Comparison of ENCODE assay signal across 9 cellular contexts in genomic region chr2:84781942-84782716, GRCh38.
DNase-seq lines count a peak whose midpoint lies in the region; ATAC-seq, FAIRE-seq and TF ChIP-seq lines count a peak whose summit lies in the region.
"Had no signal": no experiment of that assay in that cellular context is flagged by ENCODE, and none has a peak within 500 bp of the region (broad histone marks: within the 10 kb centered on the region; RNA-seq: fewer than 3 reads in every experiment).

No MANE protein-coding gene starts in this region.

- TF ChIP-seq CTCF in DOHH2 (IDR thresholded peaks at IDR 0.05; ENCODE audit: low read depth, low read length, poor library complexity, severe bottlenecking), result no peak
- no peak for TF ChIP-seq CTCF in OCI-LY7 (conservative IDR thresholded peaks at IDR 0.05; ENCODE audit: low read length)
- TF ChIP-seq CTCF in gastroesophageal sphincter (IDR thresholded peaks at IDR 0.05), result no peak
- no peak for TF ChIP-seq CTCF in glutamatergic neuron (IDR thresholded peaks at IDR 0.05; ENCODE audit: partially characterized antibody, unreplicated experiment)

- H3K79me2 ChIP-seq in DOHH2 (ENCODE audit: control insufficient read depth, low read length) (no peaks in the 10 kb centered on the region), OCI-LY7 (ENCODE audit: insufficient read depth, low read depth, low read length) (no peaks in the 10 kb centered on the region)

- H3K27ac Mint-ChIP-seq in glutamatergic neuron (ENCODE audit: unreplicated experiment), result no peak overlapping the region

- no peaks in the 10 kb centered on the region for H4K20me1 ChIP-seq in DOHH2 (ENCODE audit: control insufficient read depth, insufficient read depth, low read depth, low read length)
- no peaks in the 10 kb centered on the region for H4K20me1 ChIP-seq in OCI-LY7 (ENCODE audit: insufficient read depth, low read length)

- H3K36me3 ChIP-seq in DOHH2 (ENCODE audit: control insufficient read depth, low read length) (no peaks in the 10 kb centered on the region), OCI-LY7 (ENCODE audit: insufficient read depth, low read length) (no peaks in the 10 kb centered on the region), gastroesophageal sphincter (no peaks in the 10 kb centered on the region)

- POLR2A ChIA-PET in OCI-LY7 (lab: Charles Lee), result interaction anchor here (0.6 to 1.3 kb wide), 6 partner anchors 11 to 76 kb away, joined by 3 to 4 read pairs (median 3); no protein-coding TSS in a partner anchor

- H3K4me3 ChIP-seq in DOHH2 (ENCODE audit: low read length) (0 out of 2 replicates have a peak overlapping the region, but pooled peaks have one; percentile 15), OCI-LY7 (ENCODE audit: low read depth, low read length, poor library complexity, severe bottlenecking) (no peak overlapping the region), gastroesophageal sphincter (no peak overlapping the region)
- H3K4me3 ChIP-seq: dorsolateral prefrontal cortex had no signal

- no peak overlapping the region for H3K4me3 Mint-ChIP-seq in glutamatergic neuron (ENCODE audit: unreplicated experiment)

- no TSS peak for BruUV-seq in OCI-LY7 (replicated peaks; lab: Mats Ljungman, UMichigan)

- H3K9me2 ChIP-seq in DOHH2 (replicated peaks; ENCODE audit: control insufficient read depth, low read length) (no peaks in the 10 kb centered on the region), OCI-LY7 (ENCODE audit: insufficient read depth, low read length) (no peaks in the 10 kb centered on the region)

- peaks cover 17% of the 10 kb centered on the region for H3K4me1 ChIP-seq in DOHH2 (ENCODE audit: control insufficient read depth, low read length)
- peaks cover 13% of the 10 kb centered on the region for H3K4me1 ChIP-seq in OCI-LY7 (ENCODE audit: insufficient read depth, low read length, poor library complexity, severe bottlenecking)
- no peaks in the 10 kb centered on the region for H3K4me1 ChIP-seq in gastroesophageal sphincter

- 88 to 94% methylated on average over 3 of the region's 3 CpGs for WGBS in gastroesophageal sphincter (ENCODE audit: low coverage in 1 of 2), 2 donors

- TF ChIP-seq EP300 in gastroesophageal sphincter (IDR thresholded peaks at IDR 0.05), result no peak

- DNase-seq in H54 (ENCODE audit: insufficient read length, low spot score), result no peak
- DNase-seq in OCI-LY7 (ENCODE audit: low spot score), result peak; percentile 14
- peak; percentile 65 for DNase-seq in activated naive CD4-positive, alpha-beta T cell treated with anti-CD3 and anti-CD28 coated beads, Interleukin-2, amount 50 U/mL, for 16 hours
- peak; percentile 73 for DNase-seq in stimulated activated CD4-positive, alpha-beta T cell treated with anti-CD3 and anti-CD28 coated beads, Interleukin-15, amount 100 ng/mL, for 24 hours
- no peak for DNase-seq in NCI-H2196 (lab: John Stamatoyannopoulos, UW; ENCODE audit: unreplicated experiment)
- no peak for DNase-seq in glutamatergic neuron

- no peaks in the 10 kb centered on the region for H3K27me3 Mint-ChIP-seq in glutamatergic neuron (ENCODE audit: unreplicated experiment)

- ATAC-seq in gastroesophageal sphincter, result no peak

- no peaks in the 10 kb centered on the region for H3K4me1 Mint-ChIP-seq in glutamatergic neuron (ENCODE audit: low read depth, unreplicated experiment)

- no peak for TF ChIP-seq POLR2A in H54 (IDR thresholded peaks at IDR 0.05; ENCODE audit: low read depth, low read length)
- no peak for TF ChIP-seq POLR2A in gastroesophageal sphincter (IDR thresholded peaks at IDR 0.05)

- H3K4me2 ChIP-seq in DOHH2 (ENCODE audit: low read length), result peak overlapping the region; percentile 32
- peak overlapping the region; percentile 31 for H3K4me2 ChIP-seq in OCI-LY7 (ENCODE audit: low read length)

- H2AFZ ChIP-seq in OCI-LY7 (ENCODE audit: low read length), result peak overlapping the region; percentile 62; the same call in 1 of the 2 replicates

- peak; percentile 82 for FAIRE-seq in H54 (lab: Jason Lieb, UNC)

- H3K27me3 ChIP-seq in DOHH2 (ENCODE audit: control insufficient read depth, low read length) (no peaks in the 10 kb centered on the region), gastroesophageal sphincter (no peaks in the 10 kb centered on the region)
- H3K27me3 ChIP-seq: dorsolateral prefrontal cortex had no signal

- CTCF ChIA-PET in OCI-LY7 (lab: Charles Lee; ENCODE audit: unreplicated experiment), result no interaction called here

- intact Hi-C loops in OCI-LY7 (cut with micrococcal nuclease; ENCODE audit: unreplicated experiment), result no loop called here

- no peaks in the 10 kb centered on the region for H3F3A ChIP-seq in DOHH2 (ENCODE audit: control insufficient read depth, insufficient read depth)

- no peaks in the 10 kb centered on the region for H3K9me3 ChIP-seq in DOHH2 (ENCODE audit: control insufficient read depth, insufficient read depth, low read length)
- H3K9me3 ChIP-seq in OCI-LY7 (ENCODE audit: low read length), result no peaks in the 10 kb centered on the region
- H3K9me3 ChIP-seq in gastroesophageal sphincter, result no peaks in the 10 kb centered on the region

- H3K27ac ChIP-seq in DOHH2 (ENCODE audit: low read depth, low read length) (peak overlapping the region; percentile 49), OCI-LY7 (ENCODE audit: low read depth, low read length, poor library complexity, severe bottlenecking) (peak overlapping the region; percentile 16), gastroesophageal sphincter (no peak overlapping the region)
- H3K27ac ChIP-seq: dorsolateral prefrontal cortex had no signal

- H3K9me3 Mint-ChIP-seq in glutamatergic neuron (ENCODE audit: unreplicated experiment), result no peaks in the 10 kb centered on the region

- no peaks in the 10 kb centered on the region for H3K36me3 Mint-ChIP-seq in glutamatergic neuron (ENCODE audit: unreplicated experiment)

Comparison
In these comparisons a context has a peak if more than half of its experiments do, and no peak if none do; other contexts are left out.
1. H3K27ac ChIP-seq: peak in DOHH2 (single experiment) and OCI-LY7 (single experiment); none in gastroesophageal sphincter (0 of 4).
2. DNase-seq: peak in OCI-LY7 (single experiment), activated naive CD4-positive, alpha-beta T cell treated with anti-CD3 and anti-CD28 coated beads, Interleukin-2, amount 50 U/mL, for 16 hours (single experiment) and stimulated activated CD4-positive, alpha-beta T cell treated with anti-CD3 and anti-CD28 coated beads, Interleukin-15, amount 100 ng/mL, for 24 hours (single experiment); none in H54 (single experiment), NCI-H2196 (single experiment) and glutamatergic neuron (single experiment).